ENCODE assay signal across 11 cellular contexts in genomic region chr7:85471740-85472139, GRCh38.
DNase-seq lines count a peak whose midpoint lies in the region; ATAC-seq, FAIRE-seq and TF ChIP-seq lines count a peak whose summit lies in the region.
"Had no signal": no experiment of that assay in that cellular context is flagged by ENCODE, and none has a peak within 500 bp of the region (broad histone marks: within the 10 kb centered on the region; RNA-seq: fewer than 3 reads in every experiment).

No MANE protein-coding gene starts in this region.

- H3K4me1 ChIP-seq in mucosa of descending colon (ENCODE audit: low read depth) = no peaks in the 10 kb centered on the region
- no peaks in the 10 kb centered on the region for H3K4me1 ChIP-seq in small intestine (ENCODE audit: control insufficient read depth in 2 of 2, insufficient read depth in 1 of 2, low read depth in 1 of 2, low read length in 1 of 2)
- H3K4me1 ChIP-seq in MM.1S (ENCODE audit: low read length) = no peaks in the 10 kb centered on the region

- H3K27me3 ChIP-seq in small intestine (ENCODE audit: control insufficient read depth in 2 of 2, insufficient read depth in 2 of 2, low read length in 2 of 2) (no peaks in the 10 kb centered on the region), MM.1S (replicated peaks; ENCODE audit: insufficient read depth, low read length) (no peaks in the 10 kb centered on the region)

- H3K79me2 ChIP-seq in MM.1S (ENCODE audit: low read length) = no peaks in the 10 kb centered on the region

- CTCF ChIA-PET in AG04449 (lab: Yijun Ruan, JAX) = no interaction called here

- POLR2A ChIA-PET in AG04449 (lab: Yijun Ruan, JAX) = no interaction called here

- TF ChIP-seq CTCF in AG04449 (IDR thresholded peaks at IDR 0.05; ENCODE audit: insufficient read depth, low read length, missing control alignments) (no peak), mucosa of descending colon (IDR thresholded peaks at IDR 0.05) (no peak), MM.1S (IDR thresholded peaks at IDR 0.05; ENCODE audit: low read length) (no peak)

- H3K4me2 ChIP-seq in MM.1S (ENCODE audit: low read depth, low read length) = no peak overlapping the region

- H3K4me3 ChIP-seq in AG04449 (ENCODE audit: low read depth, low read length) (no peak overlapping the region), mucosa of descending colon (no peak overlapping the region), small intestine (ENCODE audit: low read depth in 1 of 2, low read length in 2 of 2) (no peak overlapping the region), MM.1S (ENCODE audit: low read length) (no peak overlapping the region)

- no peaks in the 10 kb centered on the region for H3F3A ChIP-seq in MM.1S (ENCODE audit: insufficient read depth, low read length)

- H4K20me1 ChIP-seq in MM.1S (ENCODE audit: insufficient read depth, low read length) = no peaks in the 10 kb centered on the region

- WGBS in small intestine, 3 donors = 40 to 77% (median 61%) methylated on average over 3 of the region's 3 CpGs

- no peaks in the 10 kb centered on the region for H3K36me3 ChIP-seq in mucosa of descending colon (ENCODE audit: low read depth)
- H3K36me3 ChIP-seq in small intestine (ENCODE audit: control insufficient read depth in 2 of 2, insufficient read depth in 2 of 2, low read length in 2 of 2) = no peaks in the 10 kb centered on the region
- no peaks in the 10 kb centered on the region for H3K36me3 ChIP-seq in MM.1S (replicated peaks; ENCODE audit: insufficient read depth, low read length)

- no peaks in the 10 kb centered on the region for H3K9me2 ChIP-seq in MM.1S (replicated peaks; ENCODE audit: insufficient read depth, low read length)

- DNase-seq in AG04449 (ENCODE audit: low read depth, low spot score) (peak; percentile 24), amniotic epithelial cell (ENCODE audit: low read depth) (peak; percentile 72), mucosa of descending colon (no peak), small intestine (no peak), DMS153 treated with DMSO at 0.1 percent for 48 hours (lab: John Stamatoyannopoulos, UW; ENCODE audit: unreplicated experiment) (no peak), MM.1S (no peak)
- DNase-seq: activated CD8-positive, alpha-beta memory T cell treated with anti-CD3 and anti-CD28 coated beads, Interleukin-2, amount 50 U/mL, for 4 hours; PC-3 had no signal

- intact Hi-C loops in mucosa of descending colon (cut with DNase I, micrococcal nuclease) = no loop called here

- H3K27ac ChIP-seq in small intestine (ENCODE audit: low read depth in 1 of 2, low read length in 1 of 2) (no peak overlapping the region), MM.1S (ENCODE audit: low read length) (no peak overlapping the region)
- H3K27ac ChIP-seq: C4-2B had no signal

- no peak overlapping the region for H3K9ac ChIP-seq in MM.1S (ENCODE audit: low read length)

- H3K9me3 ChIP-seq in mucosa of descending colon = no peaks in the 10 kb centered on the region
- no peaks in the 10 kb centered on the region for H3K9me3 ChIP-seq in small intestine (ENCODE audit: control insufficient read depth, low read depth)
- no peaks in the 10 kb centered on the region for H3K9me3 ChIP-seq in MM.1S (replicated peaks; ENCODE audit: insufficient read depth, low read length)

- ATAC-seq in GM18873 (IDR thresholded peaks at IDR 0.05; ENCODE audit: low FRiP score, unreplicated experiment) = peak; percentile 58
- ATAC-seq in HG03469 (IDR thresholded peaks at IDR 0.05; ENCODE audit: unreplicated experiment) = peak; percentile 39
- no peak for ATAC-seq in mucosa of descending colon
- ATAC-seq: PC-3 had no signal

- no peak overlapping the region for H2AFZ ChIP-seq in MM.1S (ENCODE audit: low read length)

- no peak for FAIRE-seq in small intestine (lab: Jason Lieb, UNC)

Comparison
In these comparisons a context has a peak if more than half of its experiments do, and no peak if none do; other contexts are left out.
1. DNase-seq: peak in AG04449 (single experiment) and amniotic epithelial cell (single experiment); none in mucosa of descending colon (0 of 3), small intestine (single experiment), DMS153 treated with DMSO at 0.1 percent for 48 hours (single experiment) and MM.1S (single experiment).